33 cellular contexts compared by ENCODE assay signal in the genomic region with DNA sequence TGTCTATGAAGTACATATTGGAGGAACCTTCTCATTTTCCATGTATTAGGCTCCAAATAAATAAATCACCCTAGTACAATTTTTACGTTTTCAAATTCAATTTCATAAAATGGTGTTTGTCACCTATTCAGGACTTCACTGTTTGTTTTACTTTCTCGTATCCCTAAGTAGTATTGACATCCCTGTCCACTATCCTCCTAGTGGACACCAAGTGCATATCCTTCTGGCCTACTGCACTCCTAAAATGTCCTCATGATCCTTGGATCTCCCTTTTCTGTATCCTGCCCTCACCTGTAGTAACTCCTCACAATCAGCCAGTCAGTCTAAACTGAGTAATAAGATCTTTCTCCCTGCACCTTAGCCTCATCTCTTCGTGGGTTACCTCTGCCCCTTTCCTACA.
DNase-seq lines count a peak whose midpoint lies in the region; ATAC-seq, FAIRE-seq and TF ChIP-seq lines count a peak whose summit lies in the region.
"Had no signal": no experiment of that assay in that cellular context is flagged by ENCODE, and none has a peak within 500 bp of the region (broad histone marks: within the 10 kb centered on the region; RNA-seq: fewer than 3 reads in every experiment).

No MANE protein-coding gene starts in this region.

- H3K4ac ChIP-seq in H1 (replicated peaks; ENCODE audit: insufficient read length, low read depth, low read length) (no peak overlapping the region), neuronal stem cell (ENCODE audit: low read length) (no peak overlapping the region)

- H3K4me1 ChIP-seq in GM23338 (ENCODE audit: insufficient read depth) (no peaks in the 10 kb centered on the region), H1 (replicated peaks in 1 of 4; ENCODE audit: control insufficient read depth in 3 of 4, insufficient read depth in 4 of 4, low read length in 3 of 4) (no peaks in the 10 kb centered on the region), osteoblast (ENCODE audit: insufficient read depth, low read length) (no peaks in the 10 kb centered on the region), neuronal stem cell (ENCODE audit: control insufficient read depth in 2 of 2, insufficient read depth in 1 of 2, low read depth in 1 of 2, low read length in 2 of 2) (no peaks in the 10 kb centered on the region)
- H3K4me1 ChIP-seq: ascending aorta, BLaER1, left lung, Peyer's patch, prostate gland, sigmoid colon, SJCRH30, stomach, thyroid gland, vagina had no signal

- POLR2A ChIA-PET in H1 (lab: Charles Lee; ENCODE audit: partially characterized antibody): no interaction called here

- TF ChIP-seq CTCF in GM23338 (conservative IDR thresholded peaks at IDR 0.05; ENCODE audit: low read depth in 2 of 2) (peak; percentile 16 to 44; a peak in 3 of 4 replicates), H1 (IDR thresholded peaks at IDR 0.05; ENCODE audit: control extremely low read depth in 1 of 3, insufficient read depth in 1 of 3, low read depth in 1 of 3, low read length in 3 of 3) (peak in 1 of 3 experiments; percentile 49; a peak in 2 of 4 replicates), osteoblast (IDR thresholded peaks at IDR 0.05; ENCODE audit: extremely low read depth, low read depth, low read length) (peak; percentile 7)

- H4K20me1 ChIP-seq in GM23338 (replicated peaks; ENCODE audit: insufficient read depth) (no peaks in the 10 kb centered on the region), H1 (replicated peaks in 1 of 2; ENCODE audit: control insufficient read depth in 1 of 2, insufficient read depth in 2 of 2, low read length in 2 of 2) (no peaks in the 10 kb centered on the region), osteoblast (ENCODE audit: insufficient read depth, low read length) (no peaks in the 10 kb centered on the region)
- H4K20me1 ChIP-seq: BLaER1 had no signal

- H3K4me3 ChIP-seq in GM23338 (no peak overlapping the region), H1 (ENCODE audit: extremely low read depth in 1 of 4, insufficient read depth in 2 of 4, low read depth in 3 of 4, low read length in 4 of 4) (no peak overlapping the region), osteoblast (ENCODE audit: insufficient read depth, low read length) (no peak overlapping the region), neuronal stem cell (ENCODE audit: low read length in 2 of 2) (no peak overlapping the region)
- H3K4me3 ChIP-seq: ascending aorta, BLaER1, coronary artery, left lung, Peyer's patch, prostate gland, sigmoid colon, SJCRH30, stomach, thyroid gland, vagina had no signal

- H3K79me2 ChIP-seq in GM23338 (replicated peaks; ENCODE audit: insufficient read depth): no peaks in the 10 kb centered on the region
- no peaks in the 10 kb centered on the region for H3K79me2 ChIP-seq in H1 (ENCODE audit: control insufficient read depth in 1 of 2, insufficient read depth in 2 of 2, low read length in 2 of 2)
- no peaks in the 10 kb centered on the region for H3K79me2 ChIP-seq in osteoblast (ENCODE audit: insufficient read depth, low read length)

- H3K23ac ChIP-seq in H1 (ENCODE audit: insufficient read length) (no peak overlapping the region), neuronal stem cell (ENCODE audit: low read depth, low read length, poor library complexity) (no peak overlapping the region)

- H3K56ac ChIP-seq in H1 (replicated peaks; ENCODE audit: insufficient read length, low read depth, low read length): no peak overlapping the region

- H3K79me1 ChIP-seq in H1 (ENCODE audit: low read depth, low read length): no peaks in the 10 kb centered on the region
- no peaks in the 10 kb centered on the region for H3K79me1 ChIP-seq in neuronal stem cell (ENCODE audit: low read depth, low read length)

- FAIRE-seq in H1 (lab: Jason Lieb, UNC): no peak
- FAIRE-seq: islet of Langerhans had no signal

- 0 out of 2 replicates have a peak, but pooled peaks cover under 1% of the 10 kb centered on the region for H3K9me2 ChIP-seq in GM23338 (ENCODE audit: insufficient read depth)

- H3K23me2 ChIP-seq in H1 (ENCODE audit: low read depth, low read length): no peaks in the 10 kb centered on the region

- no peaks in the 10 kb centered on the region for H3K4me1 Mint-ChIP-seq in GM23338
- H3K4me1 Mint-ChIP-seq: T-cell had no signal

- H2AK5ac ChIP-seq in H1 (ENCODE audit: low read depth, low read length): no peak overlapping the region
- no peak overlapping the region for H2AK5ac ChIP-seq in neuronal stem cell (ENCODE audit: low read depth, low read length)

- H3K27ac Mint-ChIP-seq in GM23338: no peak overlapping the region
- H3K27ac Mint-ChIP-seq: activated T-cell treated with anti-CD3 and anti-CD28 coated beads, Interleukin-2, amount 50 U/mL, for 72 hours; memory B cell; T-cell had no signal

- H2BK12ac ChIP-seq in H1 (ENCODE audit: low read depth, low read length) (no peak overlapping the region), neuronal stem cell (ENCODE audit: low read length) (no peak overlapping the region)

- no peak overlapping the region for H2BK5ac ChIP-seq in H1 (ENCODE audit: low read depth, low read length)
- no peak overlapping the region for H2BK5ac ChIP-seq in neuronal stem cell (ENCODE audit: low read length)

- H2BK120ac ChIP-seq in H1 (replicated peaks; ENCODE audit: low read depth, low read length): no peak overlapping the region
- no peak overlapping the region for H2BK120ac ChIP-seq in neuronal stem cell (ENCODE audit: low read depth, low read length)

- TF ChIP-seq RAD21 in H1 (IDR thresholded peaks at IDR 0.05 in 1 of 2, conservative IDR thresholded peaks at IDR 0.05 in 1 of 2; ENCODE audit: low read depth in 2 of 2, low read length in 2 of 2): peak in 1 of 2 experiments; percentile 34; a peak in 1 of 4 replicates

- H4K91ac ChIP-seq in H1 (replicated peaks; ENCODE audit: insufficient read length, low read length) (no peak overlapping the region), neuronal stem cell (ENCODE audit: low read depth, low read length, poor library complexity) (no peak overlapping the region)

- H3K36me3 Mint-ChIP-seq in GM23338 (ENCODE audit: low read depth): no peaks in the 10 kb centered on the region
- H3K36me3 Mint-ChIP-seq: memory B cell, T-cell had no signal

- H3K4me2 ChIP-seq in GM23338: no peak overlapping the region
- H3K4me2 ChIP-seq in H1 (ENCODE audit: insufficient read depth in 1 of 2, low read depth in 2 of 2, low read length in 2 of 2): no peak overlapping the region
- H3K4me2 ChIP-seq in osteoblast (ENCODE audit: insufficient read depth, low read length): no peak overlapping the region
- no peak overlapping the region for H3K4me2 ChIP-seq in neuronal stem cell (ENCODE audit: insufficient read depth, low read length, poor library complexity, severe bottlenecking)
- H3K4me2 ChIP-seq: BLaER1 had no signal

- WGBS in H1 (ENCODE audit: extremely low coverage in 1 of 2, insufficient coverage in 1 of 2, insufficient read length in 1 of 2, insufficient replicate concordance in 2 of 2, low coverage in 1 of 2, low lambda C conversion rate in 2 of 2, missing lambda C conversion rate in 1 of 2), 2 experiments: 96% methylated on average over 3 of the region's 3 CpGs; no CpG with 5 or more reads in 1 of the 2 experiments
- WGBS in neuronal stem cell (ENCODE audit: extremely low coverage in 2 of 2, insufficient read length in 2 of 2, insufficient replicate concordance in 1 of 2), 2 donors: no CpG with 5 or more reads among the region's 3 CpGs

- H3K27ac ChIP-seq in GM23338 (ENCODE audit: low read depth) (no peak overlapping the region), H1 (ENCODE audit: low read depth, low read length) (no peak overlapping the region), osteoblast (ENCODE audit: low read depth, low read length) (no peak overlapping the region), neuronal stem cell (replicated peaks; ENCODE audit: low read length) (no peak overlapping the region)
- H3K27ac ChIP-seq: ascending aorta, BLaER1, coronary artery, left lung, neutrophil, Peyer's patch, prostate gland, sigmoid colon, SJCRH30, stomach, thyroid gland, vagina had no signal

- CTCF ChIA-PET in H1 (lab: Charles Lee; ENCODE audit: partially characterized antibody): interaction anchor here (1.2 to 1.5 kb wide), 2 partner anchors 13 to 515 kb away, joined by 4 read pairs; no protein-coding TSS in a partner anchor

- H4K5ac ChIP-seq in H1 (ENCODE audit: insufficient read length, low read depth, low read length): no peak overlapping the region

- DNase-seq in GM23338 (ENCODE audit: low spot score) (peak; percentile 38), NCI-H69 (lab: John Stamatoyannopoulos, UW) (peak; percentile 20), H1 (ENCODE audit: low read depth in 1 of 2, low spot score in 2 of 2) (no peak), osteoblast (ENCODE audit: insufficient read length, low spot score, missing footprints) (no peak), neuronal stem cell (ENCODE audit: low spot score) (no peak), mesenteric fat pad (ENCODE audit: low spot score) (no peak)
- DNase-seq: activated T-cell treated with anti-CD3 and anti-CD28 coated beads, Interleukin-2, amount 50 U/mL, for 72 hours; caudate nucleus; DMS79 treated with DMSO at 0.1 percent for 48 hours; effector CD8-positive, alpha-beta T cell; erythroblast; GF-D8; left lung; NCI-H1048; NCI-H1694 treated with DMSO at 0.1 percent for 48 hours; NCI-H510A treated with DMSO at 0.1 percent for 48 hours; Peyer's patch; sigmoid colon; stimulated activated CD4-positive, alpha-beta T cell treated with anti-CD3 and anti-CD28 coated beads, Interleukin-12 subunit alpha, Interleukin-12 subunit beta, amount 100 ng/mL, for 4 hours; stimulated activated CD4-positive, alpha-beta T cell treated with anti-CD3 and anti-CD28 coated beads, Interleukin-4, amount 100 ng/mL, for 1 hour; stomach; T-cell; thyroid gland had no signal

- no peak overlapping the region for H3K14ac ChIP-seq in H1 (ENCODE audit: insufficient read length)
- H3K14ac ChIP-seq in neuronal stem cell (ENCODE audit: low read length): no peak overlapping the region

- H3K36me3 ChIP-seq in GM23338 (ENCODE audit: insufficient read depth) (no peaks in the 10 kb centered on the region), H1 (ENCODE audit: control insufficient read depth in 2 of 4, insufficient read depth in 4 of 4, low read length in 3 of 4) (no peaks in the 10 kb centered on the region), osteoblast (ENCODE audit: insufficient read depth, low read length) (no peaks in the 10 kb centered on the region), neuronal stem cell (replicated peaks in 1 of 2; ENCODE audit: control insufficient read depth in 2 of 2, insufficient read depth in 2 of 2, low read length in 2 of 2) (no peaks in the 10 kb centered on the region)
- H3K36me3 ChIP-seq: ascending aorta, BLaER1, left lung, neutrophil, Peyer's patch, prostate gland, sigmoid colon, SJCRH30, stomach, thyroid gland, vagina had no signal

- TF ChIP-seq POLR2A in H1 (IDR thresholded peaks at IDR 0.05; ENCODE audit: control extremely low read depth in 1 of 2, low read depth in 2 of 2, low read length in 2 of 2): no peak

- no peaks in the 10 kb centered on the region for H3F3A ChIP-seq in GM23338 (replicated peaks; ENCODE audit: low read depth)

- no peaks in the 10 kb centered on the region for H3K9me3 Mint-ChIP-seq in GM23338

- H2AFZ ChIP-seq in GM23338: no peak overlapping the region
- H2AFZ ChIP-seq in H1 (ENCODE audit: low read length): peak overlapping the region; percentile 71; the same call in 1 of the 2 replicates
- no peak overlapping the region for H2AFZ ChIP-seq in osteoblast (ENCODE audit: low read length)
- H2AFZ ChIP-seq in neuronal stem cell (ENCODE audit: low read length): no peak overlapping the region

- H2BK20ac ChIP-seq in H1 (ENCODE audit: low read length): no peak overlapping the region

- H2BK15ac ChIP-seq in H1 (ENCODE audit: low read length) (no peak overlapping the region), neuronal stem cell (ENCODE audit: low read length) (no peak overlapping the region)

- H4K8ac ChIP-seq in H1 (ENCODE audit: extremely low read depth, insufficient read depth, low read length) (no peak overlapping the region), neuronal stem cell (ENCODE audit: low read depth, low read length) (no peak overlapping the region)

- no peak overlapping the region for H3K9ac ChIP-seq in H1 (replicated peaks in 1 of 4; ENCODE audit: extremely low read depth in 1 of 4, low read depth in 3 of 4, low read length in 3 of 4)
- H3K9ac ChIP-seq in neuronal stem cell (ENCODE audit: low read depth, low read length, poor library complexity): no peak overlapping the region
- H3K9ac ChIP-seq: BLaER1 had no signal

- no peak overlapping the region for H3K4me3 Mint-ChIP-seq in GM23338
- H3K4me3 Mint-ChIP-seq: activated T-cell treated with anti-CD3 and anti-CD28 coated beads, Interleukin-2, amount 50 U/mL, for 72 hours; memory B cell; T-cell had no signal

- H3K9me3 ChIP-seq in H1 (ENCODE audit: insufficient read depth in 2 of 2, low read depth in 1 of 2, low read length in 1 of 2): no peaks in the 10 kb centered on the region
- no peaks in the 10 kb centered on the region for H3K9me3 ChIP-seq in osteoblast (ENCODE audit: low read depth, low read length)
- H3K9me3 ChIP-seq in neuronal stem cell (replicated peaks in 1 of 2; ENCODE audit: control insufficient read depth in 2 of 2, insufficient read depth in 1 of 2, low read depth in 1 of 2, low read length in 2 of 2): no peaks in the 10 kb centered on the region
- H3K9me3 ChIP-seq: ascending aorta, BLaER1, left lung, neutrophil, Peyer's patch, prostate gland, SJCRH30, stomach, thyroid gland, vagina had no signal

- no peak for TF ChIP-seq EP300 in H1 (IDR thresholded peaks at IDR 0.05; ENCODE audit: borderline replicate concordance in 1 of 2, low read depth in 2 of 2, low read length in 2 of 2)

- H3K27me3 ChIP-seq in GM23338 (ENCODE audit: insufficient read depth) (no peaks in the 10 kb centered on the region), H1 (replicated peaks in 1 of 4; ENCODE audit: control insufficient read depth in 3 of 4, extremely low read depth in 1 of 4, insufficient read depth in 3 of 4, low read length in 3 of 4) (no peaks in the 10 kb centered on the region), osteoblast (ENCODE audit: insufficient read depth, low read length) (no peaks in the 10 kb centered on the region), neuronal stem cell (ENCODE audit: control insufficient read depth in 3 of 3, insufficient read depth in 3 of 3, low read depth in 1 of 3, low read length in 3 of 3) (no peaks in the 10 kb centered on the region)
- H3K27me3 ChIP-seq: ascending aorta, BLaER1, left lung, neutrophil, Peyer's patch, sigmoid colon, SJCRH30, stomach, thyroid gland, vagina had no signal

- no peaks in the 10 kb centered on the region for H3K27me3 Mint-ChIP-seq in GM23338 (ENCODE audit: insufficient read depth, low read depth, poor library complexity)
- H3K27me3 Mint-ChIP-seq: memory B cell, T-cell had no signal

- ATAC-seq in GM23338 (peak; percentile 33; the same call in 2 of the 3 replicates), HG03571 (IDR thresholded peaks at IDR 0.05; ENCODE audit: unreplicated experiment) (no peak)
- ATAC-seq: activated T-cell treated with anti-CD3 and anti-CD28 coated beads, Interleukin-2, amount 50 U/mL, for 72 hours; left lung; T-cell had no signal

- H3K18ac ChIP-seq in H1 (ENCODE audit: extremely low read depth, low read length) (no peak overlapping the region), neuronal stem cell (ENCODE audit: low read length) (no peak overlapping the region)

Comparison
In these comparisons a context has a peak if more than half of its experiments do, and no peak if none do; other contexts are left out.
1. DNase-seq: peak in GM23338 (single experiment) and NCI-H69 (single experiment); none in H1 (0 of 2), osteoblast (single experiment), neuronal stem cell (single experiment) and mesenteric fat pad (single experiment).